ENCODE assay signal across 23 cellular contexts in genomic region chrX:24097741-24098140, GRCh38.
"Had no signal": no experiment of that assay in that cellular context is flagged by ENCODE, and none has a peak within 500 bp of the region (broad histone marks: within the 10 kb centered on the region; RNA-seq: fewer than 3 reads in every experiment).

No MANE protein-coding gene starts in this region.

- DNase-seq: activated CD4-positive, alpha-beta memory T cell treated with anti-CD3 and anti-CD28 coated beads for 36 hours; activated CD4-positive, alpha-beta T cell treated with anti-CD3 and anti-CD28 coated beads for 48 hours; activated effector memory CD4-positive, alpha-beta T cell treated with anti-CD3 and anti-CD28 coated beads, Interleukin-2, amount 50 U/mL, for 16 hours; activated naive CD4-positive, alpha-beta T cell treated with anti-CD3 and anti-CD28 coated beads, Interleukin-2, amount 50 U/mL, for 16 hours; activated naive CD8-positive, alpha-beta T cell treated with anti-CD3 and anti-CD28 coated beads, Interleukin-2, amount 50 U/mL, for 24 hours; activated T-cell treated with anti-CD3 and anti-CD28 coated beads, Interleukin-2, amount 50 U/mL, for 72 hours; aorta; central memory CD4-positive, alpha-beta T cell; effector memory CD4-positive, alpha-beta T cell; glutamatergic neuron; immature natural killer cell; kidney glomerular epithelial cell; left ventricle myocardium inferior; natural killer cell; retina; sigmoid colon; stimulated activated CD4-positive, alpha-beta T cell treated with anti-CD3 and anti-CD28 coated beads, Interleukin-2, amount 100 ng/mL, for 48 hours; stimulated activated CD8-positive, alpha-beta memory T cell treated with anti-CD3 and anti-CD28 coated beads, Interleukin-4, amount 100 ng/mL, for 48 hours; stimulated activated naive CD4-positive, alpha-beta T cell; SW 1271; T-helper 17 cell; testis had no signal

- H3K4me2 ChIP-seq: hepatocyte had no signal

- H3K27ac ChIP-seq: hepatocyte, left ventricle myocardium inferior, sigmoid colon, testis had no signal

- H3K36me3 ChIP-seq: left ventricle myocardium inferior, sigmoid colon had no signal

- ATAC-seq: activated naive CD8-positive, alpha-beta T cell treated with anti-CD3 and anti-CD28 coated beads, Interleukin-2, amount 50 U/mL, for 24 hours; activated T-cell treated with anti-CD3 and anti-CD28 coated beads, Interleukin-2, amount 50 U/mL, for 72 hours; natural killer cell; T-helper 17 cell had no signal

- H3K4me3 ChIP-seq: hepatocyte, left ventricle myocardium inferior, sigmoid colon, testis had no signal

- H3K9me3 ChIP-seq: left ventricle myocardium inferior, sigmoid colon, testis had no signal

- H2AFZ ChIP-seq: hepatocyte had no signal

- H3K4me1 ChIP-seq: left ventricle myocardium inferior, sigmoid colon, testis had no signal

- H3K27me3 ChIP-seq: hepatocyte, sigmoid colon, testis had no signal
